Comparison of ENCODE assay signal across 8 cellular contexts in the genomic region with DNA sequence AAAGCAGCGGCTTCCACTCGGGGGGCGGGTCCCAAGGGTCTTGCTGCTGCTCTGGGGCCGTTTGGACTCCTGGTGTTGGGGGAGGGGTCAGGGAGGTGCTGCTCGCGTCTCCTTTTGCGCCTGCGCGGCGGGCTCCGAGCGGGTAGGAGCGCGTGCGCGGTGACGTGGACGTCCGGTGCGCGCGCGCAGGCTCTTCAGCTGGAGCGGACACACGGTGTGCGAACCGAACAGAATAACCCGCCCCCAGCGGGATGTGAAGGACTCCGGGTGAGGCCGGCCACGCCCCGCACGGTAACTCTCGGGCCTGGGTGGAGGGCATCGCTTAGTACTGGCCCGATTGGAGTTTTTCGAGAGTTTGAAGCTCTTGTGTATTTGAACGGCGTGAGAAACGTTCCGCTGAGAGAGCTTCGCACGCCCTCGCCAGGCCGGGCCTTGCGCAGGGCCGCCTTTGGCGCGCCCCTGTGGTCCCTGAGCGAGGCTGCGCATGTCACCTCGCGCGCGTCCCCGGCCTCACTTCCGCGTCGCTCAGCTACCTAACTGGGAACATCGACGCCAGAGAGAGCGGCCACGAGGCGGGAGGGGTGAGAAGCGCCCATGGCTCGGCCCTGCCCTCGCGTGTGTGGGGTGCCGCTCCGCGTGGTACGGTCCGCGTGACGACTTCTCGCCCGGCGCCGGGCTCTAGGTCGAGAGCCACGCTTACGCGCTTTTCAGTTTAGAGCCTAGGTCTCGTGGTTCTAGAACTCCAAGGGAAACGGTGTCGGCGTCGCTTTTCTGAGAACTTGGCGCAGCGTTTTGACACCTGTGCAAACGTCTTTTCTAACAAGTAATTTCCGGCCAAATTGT. TPM values are rescaled to one million over a fixed set of nuclear protein-coding genes. Genes with fewer than 3 reads are reported as not detected.
DNase-seq lines count a peak whose midpoint lies in the region; ATAC-seq, FAIRE-seq and TF ChIP-seq lines count a peak whose summit lies in the region.

MGA (plus strand) TSS at position 171 of the 843 bp plus-strand sequence.

- H3K27ac ChIP-seq in SK-N-MC (peak within 1 kb of the TSS; percentile 76), pancreas (peak within 1 kb of the TSS; percentile 65 to 81 (median 74)), thyroid gland (peak within 1 kb of the TSS; percentile 20 to 87 (median 49))

- DNase-seq in GM03348 (ENCODE audit: low spot score), result peak; percentile 97
- peak; percentile 93 for DNase-seq in H7
- DNase-seq in SK-N-MC (ENCODE audit: low read depth, low spot score), result no peak
- peak; percentile 97 for DNase-seq in Right ventricle myocardium inferior (ENCODE audit: missing footprints)
- DNase-seq in pancreas, result peak; percentile 82 to 95 (median 89)
- DNase-seq in thyroid gland, result peak; percentile 87 to 90

- ATAC-seq in Right ventricle myocardium inferior, result peak; percentile 94
- ATAC-seq in pancreas, result peak; percentile 83 to 91 (median 85)

- H3K9me3 ChIP-seq in Loucy (ENCODE audit: insufficient read depth, low read depth, low read length) (no peaks in the 10 kb centered on the region), SK-N-MC (ENCODE audit: low read depth, low read length) (no peaks in the 10 kb centered on the region), pancreas (no peaks in the 10 kb centered on the region), thyroid gland (no peaks in the 10 kb centered on the region)

- WGBS in pancreas, 2 donors, result 2% methylated on average over 87 to 93 of the region's 93 CpGs
- 4 to 6% methylated on average over 30 to 44 of the region's 93 CpGs for WGBS in thyroid gland, 2 donors

- no peaks in the 10 kb centered on the region for H3K36me3 Mint-ChIP-seq in activated naive CD8-positive, alpha-beta T cell

- H3K4me3 ChIP-seq in H7 (ENCODE audit: insufficient read depth, low read depth, low read length), result peak within 1 kb of the TSS; percentile 87
- peak within 1 kb of the TSS; percentile 87 for H3K4me3 ChIP-seq in Loucy (ENCODE audit: low read length, poor library complexity, severe bottlenecking)
- H3K4me3 ChIP-seq in SK-N-MC, result peak within 1 kb of the TSS; percentile 86
- peak within 1 kb of the TSS; percentile 20 to 52 (median 36) for H3K4me3 ChIP-seq in pancreas
- H3K4me3 ChIP-seq in thyroid gland (replicated peaks in 1 of 3), result peak within 1 kb of the TSS; percentile 25 to 49 (median 49)

- peak within 1 kb of the TSS; percentile 89 for H3K9ac ChIP-seq in Loucy (ENCODE audit: low read depth, low read length, poor library complexity, severe bottlenecking)
- H3K9ac ChIP-seq in SK-N-MC (ENCODE audit: insufficient read length), result peak within 1 kb of the TSS; percentile 79

- H3K9me2 ChIP-seq in Loucy (replicated peaks; ENCODE audit: low read depth, low read length), result no peaks in the 10 kb centered on the region

- H3K36me3 ChIP-seq in H7 (replicated peaks; ENCODE audit: control insufficient read depth, insufficient read depth, low read length), result no peaks in the 10 kb centered on the region
- H3K36me3 ChIP-seq in Loucy (ENCODE audit: insufficient read depth, low read length), result no peaks in the 10 kb centered on the region
- H3K36me3 ChIP-seq in SK-N-MC (ENCODE audit: insufficient read depth, low read length), result no peaks in the 10 kb centered on the region
- no peaks in the 10 kb centered on the region for H3K36me3 ChIP-seq in pancreas
- H3K36me3 ChIP-seq in thyroid gland, result no peaks in the 10 kb centered on the region

- TF ChIP-seq CTCF in Loucy (conservative IDR thresholded peaks at IDR 0.05; ENCODE audit: low read length) (no peak), pancreas (IDR thresholded peaks at IDR 0.05) (no peak), thyroid gland (IDR thresholded peaks at IDR 0.05) (peak in 2 of 6 experiments; percentile 6 to 7)

- peak within 1 kb of the TSS; percentile 93 for H3K4me3 Mint-ChIP-seq in activated naive CD8-positive, alpha-beta T cell

- peak in 1 of 2 donors; percentile 50 for TF ChIP-seq POLR2A in thyroid gland (IDR thresholded peaks at IDR 0.05)

- intact Hi-C loops in Right ventricle myocardium inferior (cut with DNase I) (loop anchor here (1.0 kb wide), 1 partner anchor 39 kb away; no protein-coding TSS in a partner anchor), pancreas (cut with DNase I) (no loop called here), thyroid gland (cut with DNase I) (no loop called here)

- H3K4me1 Mint-ChIP-seq in activated naive CD8-positive, alpha-beta T cell (ENCODE audit: low read depth), result peaks cover 41% of the 10 kb centered on the region

- H3K4me1 ChIP-seq in Loucy (ENCODE audit: insufficient read depth, low read length, poor library complexity, severe bottlenecking), result peaks cover 43% of the 10 kb centered on the region
- H3K4me1 ChIP-seq in pancreas, result peaks cover 0 to 8% (median 3%) of the 10 kb centered on the region in 3 donors
- peaks cover 16 to 28% of the 10 kb centered on the region in 2 donors for H3K4me1 ChIP-seq in thyroid gland

- H3K4me2 ChIP-seq in Loucy (ENCODE audit: low read depth, low read length, poor library complexity, severe bottlenecking), result peak within 1 kb of the TSS; percentile 98

- peaks cover 44% of the 10 kb centered on the region for H4K20me1 ChIP-seq in Loucy (ENCODE audit: insufficient read depth, low read length, poor library complexity, severe bottlenecking)

- peaks cover 8% of the 10 kb centered on the region; the same call in 1 of the 2 replicates for H3F3A ChIP-seq in Loucy (ENCODE audit: low read depth)

- H3K27ac Mint-ChIP-seq in activated naive CD8-positive, alpha-beta T cell, result peak within 1 kb of the TSS; percentile 95

- no peaks in the 10 kb centered on the region for H3K9me3 Mint-ChIP-seq in activated naive CD8-positive, alpha-beta T cell (ENCODE audit: low read depth)

- FAIRE-seq in pancreas (lab: Jason Lieb, UNC), result no peak

- no peaks in the 10 kb centered on the region for H3K27me3 Mint-ChIP-seq in activated naive CD8-positive, alpha-beta T cell

- H3K79me2 ChIP-seq in Loucy (ENCODE audit: insufficient read depth, low read length), result peaks cover 93% of the 10 kb centered on the region

- peak within 1 kb of the TSS; percentile 83 for H2AFZ ChIP-seq in Loucy (ENCODE audit: low read length)

- H3K27me3 ChIP-seq in H7 (ENCODE audit: control insufficient read depth, insufficient read depth, low read length), result peaks cover 5% of the 10 kb centered on the region
- no peaks in the 10 kb centered on the region for H3K27me3 ChIP-seq in Loucy (ENCODE audit: insufficient read depth, low read length, poor library complexity, severe bottlenecking)
- H3K27me3 ChIP-seq in pancreas, result no peaks in the 10 kb centered on the region
- no peaks in the 10 kb centered on the region for H3K27me3 ChIP-seq in thyroid gland

RNA-seq across cellular contexts. Expression of gene MGA, which starts in this region (rescaled TPM):
- total RNA-seq in H7 (2014; rRNA removed; shearing (Covaris generic)), result 21.4 and 27.8 TPM in 2 replicates
- 30.2 TPM for total RNA-seq in Right ventricle myocardium inferior
- 10 to 100 TPM; 14.3 to 31.3 (median 19.6) TPM for total RNA-seq in pancreas
- 1 to 10 TPM; 2.7 to 3.1 TPM for polyA plus RNA-seq in pancreas
- total RNA-seq in thyroid gland, result 100 to 1,000 TPM in 1 of 4 donors, 10 to 100 TPM in 3; 53.1 to 107 (median 67.6) TPM

Comparison
In these comparisons a context has a peak if more than half of its experiments do, and no peak if none do; other contexts are left out.
1. H3K4me3 ChIP-seq: peak in every context shown above with its lines; median percentile 87 in H7; 87 in Loucy; 86 in SK-N-MC; 49 in thyroid gland; 36 in pancreas.